Comparison of ENCODE assay signal across 8 cellular contexts in genomic region chr2:128623776-128624424, GRCh38.
DNase-seq lines count a peak whose midpoint lies in the region; ATAC-seq, FAIRE-seq and TF ChIP-seq lines count a peak whose summit lies in the region.

No MANE protein-coding gene starts in this region.

- TF ChIP-seq RAD21 in HepG2 (CRISPR knock-in tag; IDR thresholded peaks at IDR 0.05), result no peak

- peaks cover 5 to 10% (median 7%) of the 10 kb centered on the region in 3 donors for H3K27me3 Mint-ChIP-seq in CD14-positive monocyte (ENCODE audit: low read depth in 3 of 3)

- peaks cover 0 to 2% (median 0%) of the 10 kb centered on the region in 7 donors for H3K9me3 Mint-ChIP-seq in CD14-positive monocyte

- H3K36me3 Mint-ChIP-seq in CD14-positive monocyte, result no peaks in the 10 kb centered on the region

- H3K4me1 ChIP-seq in HepG2 (ENCODE audit: insufficient read depth, low read length) (peaks cover 16% of the 10 kb centered on the region), small intestine (ENCODE audit: control insufficient read depth in 2 of 2, insufficient read depth in 1 of 2, low read depth in 1 of 2, low read length in 1 of 2) (no peaks in the 10 kb centered on the region)

- intact Hi-C loops in CD14-positive monocyte (cut with micrococcal nuclease) (no loop called here), HepG2 (cut with micrococcal nuclease; ENCODE audit: unreplicated experiment) (no loop called here), cardiac septum (cut with DNase I) (no loop called here)

- H3K36me3 ChIP-seq in HepG2 (replicated peaks in 1 of 2; ENCODE audit: control insufficient read depth in 1 of 2, insufficient read depth in 2 of 2, low read length in 2 of 2) (no peaks in the 10 kb centered on the region), small intestine (ENCODE audit: control insufficient read depth in 2 of 2, insufficient read depth in 2 of 2, low read length in 2 of 2) (no peaks in the 10 kb centered on the region), H7 (replicated peaks; ENCODE audit: control insufficient read depth, insufficient read depth, low read length) (no peaks in the 10 kb centered on the region)

- H3K4me3 Mint-ChIP-seq in CD14-positive monocyte, result no peak overlapping the region

- TF ChIP-seq CTCF in CD14-positive monocyte (IDR thresholded peaks at IDR 0.05) (no peak), RWPE1 (conservative IDR thresholded peaks at IDR 0.05; ENCODE audit: low read depth) (no peak), HepG2 (CRISPR knock-in tag; IDR thresholded peaks at IDR 0.05) (no peak)

- TF ChIP-seq EP300 in HepG2 (IDR thresholded peaks at IDR 0.05; ENCODE audit: low read depth in 2 of 2, low read length in 2 of 2) (no peak), HepG2 (CRISPR knock-in tag; IDR thresholded peaks at IDR 0.05; ENCODE audit: borderline replicate concordance) (no peak)

- BruUV-seq in HepG2 (replicated peaks; lab: Mats Ljungman, UMichigan), result no TSS peak

- peak; percentile 76 for ATAC-seq in HG03159 (IDR thresholded peaks at IDR 0.05; ENCODE audit: unreplicated experiment)
- ATAC-seq in HepG2, result no peak

- FAIRE-seq in GM19239 (lab: Jason Lieb, UNC) (peak; percentile 4), HepG2 (lab: Jason Lieb, UNC) (no peak), small intestine (lab: Jason Lieb, UNC) (no peak)

- H3K4me1 Mint-ChIP-seq in CD14-positive monocyte, result peaks cover 32% of the 10 kb centered on the region

- H2AFZ ChIP-seq in HepG2 (ENCODE audit: low read length), result no peak overlapping the region

- H4K20me1 ChIP-seq in HepG2 (ENCODE audit: insufficient read depth, low read length), result no peaks in the 10 kb centered on the region

- H3K4me3 ChIP-seq in HepG2 (replicated peaks in 1 of 3; ENCODE audit: insufficient read depth in 1 of 3, low read depth in 2 of 3, low read length in 3 of 3) (no peak overlapping the region), small intestine (ENCODE audit: low read depth in 1 of 2, low read length in 2 of 2) (no peak overlapping the region), H7 (ENCODE audit: insufficient read depth, low read depth, low read length) (no peak overlapping the region)

- 46% methylated on average over 8 of the region's 8 CpGs for WGBS in HepG2 (ENCODE audit: low lambda C conversion rate)
- WGBS in small intestine, 3 donors, result 67 to 82% (median 70%) methylated on average over 8 of the region's 8 CpGs

- DNase-seq in CD14-positive monocyte (ENCODE audit: low spot score) (peak; percentile 24), GM19239 (ENCODE audit: insufficient read length, low spot score) (peak; percentile 27), RWPE1 (ENCODE audit: low spot score) (peak; percentile 20), HepG2 (ENCODE audit: low spot score) (no peak), small intestine (no peak), cardiac septum (ENCODE audit: low spot score) (no peak), H7 (no peak)

- H3K27ac Mint-ChIP-seq in CD14-positive monocyte, result peak overlapping the region in 1 of 7 donors; percentile 46

- no peak overlapping the region for H3K9ac ChIP-seq in HepG2 (ENCODE audit: insufficient read depth, low read depth, low read length)

- CTCF ChIA-PET in RWPE1 (lab: Yijun Ruan, JAX) (no interaction called here), HepG2 (lab: Yijun Ruan, JAX; ENCODE audit: low intra/inter-chr PET ratio, low total read pairs) (no interaction called here)

- no peak overlapping the region for H3K4me2 ChIP-seq in HepG2 (ENCODE audit: low read depth, low read length)

- no peak for TF ChIP-seq POLR2A in HepG2 (IDR thresholded peaks at IDR 0.05; ENCODE audit: insufficient read depth in 1 of 2, low read depth in 2 of 2, low read length in 2 of 2)

- H3K27ac ChIP-seq in RWPE1 (peak overlapping the region; percentile 80), HepG2 (ENCODE audit: extremely low read length, insufficient read depth, low read length) (no peak overlapping the region), small intestine (ENCODE audit: low read depth in 1 of 2, low read length in 1 of 2) (no peak overlapping the region)

- no peaks in the 10 kb centered on the region for H3K79me2 ChIP-seq in HepG2 (ENCODE audit: insufficient read depth, low read length)

- H3K9me3 ChIP-seq in HepG2 (ENCODE audit: low read length), result no peaks in the 10 kb centered on the region
- no peaks in the 10 kb centered on the region for H3K9me3 ChIP-seq in small intestine (ENCODE audit: control insufficient read depth, low read depth)

- POLR2A ChIA-PET in RWPE1 (lab: Yijun Ruan, JAX; ENCODE audit: low non-redundant PET), result no interaction called here
- POLR2A ChIA-PET in HepG2 (lab: Yijun Ruan, JAX), result no interaction called here

- H3K27me3 ChIP-seq in HepG2 (ENCODE audit: control insufficient read depth in 1 of 2, insufficient read depth in 2 of 2, low read length in 2 of 2) (peaks cover 1 to 27% of the 10 kb centered on the region in 2 experiments; a peak in 2 of 5 replicates), small intestine (ENCODE audit: control insufficient read depth in 2 of 2, insufficient read depth in 2 of 2, low read length in 2 of 2) (no peaks in the 10 kb centered on the region), H7 (ENCODE audit: control insufficient read depth, insufficient read depth, low read length) (no peaks in the 10 kb centered on the region)

- in situ Hi-C loops in HepG2 (cut with HindIII; ENCODE audit: extremely low pct_ligation_motif_present, low pct_unique_long_range_greater_than_20kb), result no loop called here

TF ChIP-seq in HepG2, 621 proteins besides CTCF, POLR2A, EP300 and RAD21 (continues in another document):
- TF ChIP-seq ZNF260 (CRISPR knock-in tag; IDR thresholded peaks at IDR 0.05; ENCODE audit: borderline replicate concordance, low read depth), result no peak
- TF ChIP-seq JUNB (CRISPR knock-in tag; IDR thresholded peaks at IDR 0.05; ENCODE audit: borderline replicate concordance), result no peak
- TF ChIP-seq ZBTB20 (CRISPR knock-in tag; IDR thresholded peaks at IDR 0.05; ENCODE audit: borderline replicate concordance, low read depth), result no peak
- no peak for TF ChIP-seq MED13 (CRISPR knock-in tag; IDR thresholded peaks at IDR 0.05)
- peak; percentile 80 for TF ChIP-seq CEBPB (IDR thresholded peaks at IDR 0.05; ENCODE audit: borderline replicate concordance, low read depth, low read length)
- no peak for TF ChIP-seq DBP (CRISPR knock-in tag; IDR thresholded peaks at IDR 0.05; ENCODE audit: not compliant biosample characterization)
- no peak for TF ChIP-seq ZNF720 (CRISPR knock-in tag; IDR thresholded peaks at IDR 0.05)
- TF ChIP-seq FOXA3 (CRISPR knock-in tag; IDR thresholded peaks at IDR 0.05), result no peak
- no peak for TF ChIP-seq ZNF609 (CRISPR knock-in tag; IDR thresholded peaks at IDR 0.05; ENCODE audit: borderline replicate concordance)
- TF ChIP-seq SOX5 (CRISPR knock-in tag; IDR thresholded peaks at IDR 0.05; ENCODE audit: borderline replicate concordance), result no peak
- no peak for TF ChIP-seq NFE2L1 (CRISPR knock-in tag; IDR thresholded peaks at IDR 0.05; ENCODE audit: borderline replicate concordance)
- TF ChIP-seq TERF1 (CRISPR knock-in tag; IDR thresholded peaks at IDR 0.05), result no peak

Comparison
In these comparisons a context has a peak if more than half of its experiments do, and no peak if none do; other contexts are left out.
1. DNase-seq: peak in CD14-positive monocyte (single experiment), GM19239 (single experiment) and RWPE1 (single experiment); none in HepG2 (single experiment), small intestine (single experiment), cardiac septum (single experiment) and H7 (single experiment).